In the genomic region with DNA sequence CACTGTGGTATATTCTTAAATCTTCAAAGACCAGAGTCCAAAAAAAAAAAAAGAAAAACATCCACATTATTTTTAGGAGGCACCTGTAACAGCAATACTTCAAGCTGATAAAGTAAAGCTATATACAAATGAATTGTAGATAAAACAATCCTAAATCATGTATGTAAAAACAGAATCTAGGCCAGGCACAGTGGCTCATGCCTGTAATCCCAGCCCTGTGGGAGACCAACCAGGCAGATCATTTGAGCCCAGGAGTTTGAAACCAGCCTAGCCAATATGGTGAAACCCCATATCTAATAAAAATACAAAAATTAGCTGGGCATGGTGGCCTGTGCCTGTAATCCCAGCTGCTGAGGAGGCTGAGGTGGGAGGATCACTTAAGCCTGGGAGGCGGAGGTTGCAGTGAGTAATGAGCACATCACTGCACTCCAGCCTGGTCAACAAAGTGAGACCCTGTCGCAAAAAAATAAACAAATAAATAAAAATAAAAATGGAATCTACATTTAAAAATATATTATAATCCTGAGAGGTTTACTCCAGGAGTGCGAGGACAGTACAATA, we compare ENCODE assay signal across 2 cellular contexts.
TF ChIP-seq lines count a peak whose summit lies in the region.

No MANE protein-coding gene starts in this region.

TF ChIP-seq in HEK293, 187 proteins besides CTCF, POLR2A, EP300 and RAD21:
- TF ChIP-seq OSR2 (tag by site-specific recombination; IDR thresholded peaks at IDR 0.05) (peak; percentile 41; the same call in 1 of the 2 replicates), ZIC2 (tag by site-specific recombination; IDR thresholded peaks at IDR 0.05) (0 out of 2 replicates have a peak, but pooled peaks have one; percentile 10), ZNF514 (tag by site-specific recombination; IDR thresholded peaks at IDR 0.05) (no peak), ZFHX2 (tag by site-specific recombination; conservative IDR thresholded peaks at IDR 0.05) (0 out of 2 replicates have a peak, but pooled peaks have one; percentile 15), EGR2 (tag by site-specific recombination; IDR thresholded peaks at IDR 0.05; ENCODE audit: low read depth) (peak; percentile 52; the same call in 1 of the 2 replicates), GLIS1 (tag by site-specific recombination; IDR thresholded peaks at IDR 0.05) (peak; percentile 19; the same call in 1 of the 2 replicates), ZBTB8A (tag by site-specific recombination; IDR thresholded peaks at IDR 0.05) (0 out of 2 replicates have a peak, but pooled peaks have one; percentile 18)
- TF ChIP-seq, protein P1, sequence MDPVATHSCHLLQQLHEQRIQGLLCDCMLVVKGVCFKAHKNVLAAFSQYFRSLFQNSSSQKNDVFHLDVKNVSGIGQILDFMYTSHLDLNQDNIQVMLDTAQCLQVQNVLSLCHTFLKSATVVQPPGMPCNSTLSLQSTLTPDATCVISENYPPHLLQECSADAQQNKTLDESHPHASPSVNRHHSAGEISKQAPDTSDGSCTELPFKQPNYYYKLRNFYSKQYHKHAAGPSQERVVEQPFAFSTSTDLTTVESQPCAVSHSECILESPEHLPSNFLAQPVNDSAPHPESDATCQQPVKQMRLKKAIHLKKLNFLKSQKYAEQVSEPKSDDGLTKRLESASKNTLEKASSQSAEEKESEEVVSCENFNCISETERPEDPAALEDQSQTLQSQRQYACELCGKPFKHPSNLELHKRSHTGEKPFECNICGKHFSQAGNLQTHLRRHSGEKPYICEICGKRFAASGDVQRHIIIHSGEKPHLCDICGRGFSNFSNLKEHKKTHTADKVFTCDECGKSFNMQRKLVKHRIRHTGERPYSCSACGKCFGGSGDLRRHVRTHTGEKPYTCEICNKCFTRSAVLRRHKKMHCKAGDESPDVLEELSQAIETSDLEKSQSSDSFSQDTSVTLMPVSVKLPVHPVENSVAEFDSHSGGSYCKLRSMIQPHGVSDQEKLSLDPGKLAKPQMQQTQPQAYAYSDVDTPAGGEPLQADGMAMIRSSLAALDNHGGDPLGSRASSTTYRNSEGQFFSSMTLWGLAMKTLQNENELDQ (tag by site-specific recombination; IDR thresholded peaks at IDR 0.05; ENCODE audit: low read depth) = no peak

TF ChIP-seq in K562, 482 proteins besides CTCF, POLR2A, EP300 and RAD21 (continues in another document):
- TF ChIP-seq, protein P2, sequence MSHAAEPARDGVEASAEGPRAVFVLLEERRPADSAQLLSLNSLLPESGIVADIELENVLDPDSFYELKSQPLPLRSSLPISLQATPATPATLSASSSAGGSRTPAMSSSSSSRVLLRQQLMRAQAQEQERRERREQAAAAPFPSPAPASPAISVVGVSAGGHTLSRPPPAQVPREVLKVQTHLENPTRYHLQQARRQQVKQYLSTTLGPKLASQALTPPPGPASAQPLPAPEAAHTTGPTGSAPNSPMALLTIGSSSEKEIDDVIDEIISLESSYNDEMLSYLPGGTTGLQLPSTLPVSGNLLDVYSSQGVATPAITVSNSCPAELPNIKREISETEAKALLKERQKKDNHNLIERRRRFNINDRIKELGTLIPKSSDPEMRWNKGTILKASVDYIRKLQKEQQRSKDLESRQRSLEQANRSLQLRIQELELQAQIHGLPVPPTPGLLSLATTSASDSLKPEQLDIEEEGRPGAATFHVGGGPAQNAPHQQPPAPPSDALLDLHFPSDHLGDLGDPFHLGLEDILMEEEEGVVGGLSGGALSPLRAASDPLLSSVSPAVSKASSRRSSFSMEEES (CRISPR knock-in tag; IDR thresholded peaks at IDR 0.05) = no peak
- TF ChIP-seq ZC3H11A (IDR thresholded peaks at IDR 0.05; ENCODE audit: low read depth, low read length) (no peak), SMARCC2 (IDR thresholded peaks at IDR 0.05; ENCODE audit: low read depth) (no peak), TEAD2 (tag; IDR thresholded peaks at IDR 0.05) (no peak), PTBP1 (IDR thresholded peaks at IDR 0.05; ENCODE audit: low read depth, low read length) (no peak), ZBTB7A (IDR thresholded peaks at IDR 0.05; ENCODE audit: borderline replicate concordance, control insufficient read depth, low read depth, low read length) (no peak), MBD2 (IDR thresholded peaks at IDR 0.05; ENCODE audit: borderline replicate concordance, low read depth) (no peak), ZNF583 (CRISPR knock-in tag; IDR thresholded peaks at IDR 0.05) (no peak), CEBPB (tag; IDR thresholded peaks at IDR 0.05) (no peak), NFXL1 (CRISPR knock-in tag; IDR thresholded peaks at IDR 0.05) (no peak), MAFK (IDR thresholded peaks at IDR 0.05; ENCODE audit: low read length) (no peak), BCOR (IDR thresholded peaks at IDR 0.05) (no peak), ZNF584 (CRISPR knock-in tag; IDR thresholded peaks at IDR 0.05; ENCODE audit: low read depth) (no peak), ETV1 (tag; conservative IDR thresholded peaks at IDR 0.05; ENCODE audit: low read depth) (no peak), RBM39 (optimal IDR thresholded peaks at IDR 0.05; ENCODE audit: low read depth, low read length) (no peak)
- TF ChIP-seq, protein P3, sequence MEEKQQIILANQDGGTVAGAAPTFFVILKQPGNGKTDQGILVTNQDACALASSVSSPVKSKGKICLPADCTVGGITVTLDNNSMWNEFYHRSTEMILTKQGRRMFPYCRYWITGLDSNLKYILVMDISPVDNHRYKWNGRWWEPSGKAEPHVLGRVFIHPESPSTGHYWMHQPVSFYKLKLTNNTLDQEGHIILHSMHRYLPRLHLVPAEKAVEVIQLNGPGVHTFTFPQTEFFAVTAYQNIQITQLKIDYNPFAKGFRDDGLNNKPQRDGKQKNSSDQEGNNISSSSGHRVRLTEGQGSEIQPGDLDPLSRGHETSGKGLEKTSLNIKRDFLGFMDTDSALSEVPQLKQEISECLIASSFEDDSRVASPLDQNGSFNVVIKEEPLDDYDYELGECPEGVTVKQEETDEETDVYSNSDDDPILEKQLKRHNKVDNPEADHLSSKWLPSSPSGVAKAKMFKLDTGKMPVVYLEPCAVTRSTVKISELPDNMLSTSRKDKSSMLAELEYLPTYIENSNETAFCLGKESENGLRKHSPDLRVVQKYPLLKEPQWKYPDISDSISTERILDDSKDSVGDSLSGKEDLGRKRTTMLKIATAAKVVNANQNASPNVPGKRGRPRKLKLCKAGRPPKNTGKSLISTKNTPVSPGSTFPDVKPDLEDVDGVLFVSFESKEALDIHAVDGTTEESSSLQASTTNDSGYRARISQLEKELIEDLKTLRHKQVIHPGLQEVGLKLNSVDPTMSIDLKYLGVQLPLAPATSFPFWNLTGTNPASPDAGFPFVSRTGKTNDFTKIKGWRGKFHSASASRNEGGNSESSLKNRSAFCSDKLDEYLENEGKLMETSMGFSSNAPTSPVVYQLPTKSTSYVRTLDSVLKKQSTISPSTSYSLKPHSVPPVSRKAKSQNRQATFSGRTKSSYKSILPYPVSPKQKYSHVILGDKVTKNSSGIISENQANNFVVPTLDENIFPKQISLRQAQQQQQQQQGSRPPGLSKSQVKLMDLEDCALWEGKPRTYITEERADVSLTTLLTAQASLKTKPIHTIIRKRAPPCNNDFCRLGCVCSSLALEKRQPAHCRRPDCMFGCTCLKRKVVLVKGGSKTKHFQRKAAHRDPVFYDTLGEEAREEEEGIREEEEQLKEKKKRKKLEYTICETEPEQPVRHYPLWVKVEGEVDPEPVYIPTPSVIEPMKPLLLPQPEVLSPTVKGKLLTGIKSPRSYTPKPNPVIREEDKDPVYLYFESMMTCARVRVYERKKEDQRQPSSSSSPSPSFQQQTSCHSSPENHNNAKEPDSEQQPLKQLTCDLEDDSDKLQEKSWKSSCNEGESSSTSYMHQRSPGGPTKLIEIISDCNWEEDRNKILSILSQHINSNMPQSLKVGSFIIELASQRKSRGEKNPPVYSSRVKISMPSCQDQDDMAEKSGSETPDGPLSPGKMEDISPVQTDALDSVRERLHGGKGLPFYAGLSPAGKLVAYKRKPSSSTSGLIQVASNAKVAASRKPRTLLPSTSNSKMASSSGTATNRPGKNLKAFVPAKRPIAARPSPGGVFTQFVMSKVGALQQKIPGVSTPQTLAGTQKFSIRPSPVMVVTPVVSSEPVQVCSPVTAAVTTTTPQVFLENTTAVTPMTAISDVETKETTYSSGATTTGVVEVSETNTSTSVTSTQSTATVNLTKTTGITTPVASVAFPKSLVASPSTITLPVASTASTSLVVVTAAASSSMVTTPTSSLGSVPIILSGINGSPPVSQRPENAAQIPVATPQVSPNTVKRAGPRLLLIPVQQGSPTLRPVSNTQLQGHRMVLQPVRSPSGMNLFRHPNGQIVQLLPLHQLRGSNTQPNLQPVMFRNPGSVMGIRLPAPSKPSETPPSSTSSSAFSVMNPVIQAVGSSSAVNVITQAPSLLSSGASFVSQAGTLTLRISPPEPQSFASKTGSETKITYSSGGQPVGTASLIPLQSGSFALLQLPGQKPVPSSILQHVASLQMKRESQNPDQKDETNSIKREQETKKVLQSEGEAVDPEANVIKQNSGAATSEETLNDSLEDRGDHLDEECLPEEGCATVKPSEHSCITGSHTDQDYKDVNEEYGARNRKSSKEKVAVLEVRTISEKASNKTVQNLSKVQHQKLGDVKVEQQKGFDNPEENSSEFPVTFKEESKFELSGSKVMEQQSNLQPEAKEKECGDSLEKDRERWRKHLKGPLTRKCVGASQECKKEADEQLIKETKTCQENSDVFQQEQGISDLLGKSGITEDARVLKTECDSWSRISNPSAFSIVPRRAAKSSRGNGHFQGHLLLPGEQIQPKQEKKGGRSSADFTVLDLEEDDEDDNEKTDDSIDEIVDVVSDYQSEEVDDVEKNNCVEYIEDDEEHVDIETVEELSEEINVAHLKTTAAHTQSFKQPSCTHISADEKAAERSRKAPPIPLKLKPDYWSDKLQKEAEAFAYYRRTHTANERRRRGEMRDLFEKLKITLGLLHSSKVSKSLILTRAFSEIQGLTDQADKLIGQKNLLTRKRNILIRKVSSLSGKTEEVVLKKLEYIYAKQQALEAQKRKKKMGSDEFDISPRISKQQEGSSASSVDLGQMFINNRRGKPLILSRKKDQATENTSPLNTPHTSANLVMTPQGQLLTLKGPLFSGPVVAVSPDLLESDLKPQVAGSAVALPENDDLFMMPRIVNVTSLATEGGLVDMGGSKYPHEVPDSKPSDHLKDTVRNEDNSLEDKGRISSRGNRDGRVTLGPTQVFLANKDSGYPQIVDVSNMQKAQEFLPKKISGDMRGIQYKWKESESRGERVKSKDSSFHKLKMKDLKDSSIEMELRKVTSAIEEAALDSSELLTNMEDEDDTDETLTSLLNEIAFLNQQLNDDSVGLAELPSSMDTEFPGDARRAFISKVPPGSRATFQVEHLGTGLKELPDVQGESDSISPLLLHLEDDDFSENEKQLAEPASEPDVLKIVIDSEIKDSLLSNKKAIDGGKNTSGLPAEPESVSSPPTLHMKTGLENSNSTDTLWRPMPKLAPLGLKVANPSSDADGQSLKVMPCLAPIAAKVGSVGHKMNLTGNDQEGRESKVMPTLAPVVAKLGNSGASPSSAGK (IDR thresholded peaks at IDR 0.05) = no peak
- TF ChIP-seq, protein P4, sequence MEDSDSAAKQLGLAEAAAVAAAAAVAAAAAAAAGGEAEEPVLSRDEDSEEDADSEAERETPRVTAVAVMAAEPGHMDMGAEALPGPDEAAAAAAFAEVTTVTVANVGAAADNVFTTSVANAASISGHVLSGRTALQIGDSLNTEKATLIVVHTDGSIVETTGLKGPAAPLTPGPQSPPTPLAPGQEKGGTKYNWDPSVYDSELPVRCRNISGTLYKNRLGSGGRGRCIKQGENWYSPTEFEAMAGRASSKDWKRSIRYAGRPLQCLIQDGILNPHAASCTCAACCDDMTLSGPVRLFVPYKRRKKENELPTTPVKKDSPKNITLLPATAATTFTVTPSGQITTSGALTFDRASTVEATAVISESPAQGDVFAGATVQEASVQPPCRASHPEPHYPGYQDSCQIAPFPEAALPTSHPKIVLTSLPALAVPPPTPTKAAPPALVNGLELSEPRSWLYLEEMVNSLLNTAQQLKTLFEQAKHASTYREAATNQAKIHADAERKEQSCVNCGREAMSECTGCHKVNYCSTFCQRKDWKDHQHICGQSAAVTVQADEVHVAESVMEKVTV (CRISPR knock-in tag; IDR thresholded peaks at IDR 0.05) = no peak
- TF ChIP-seq, protein P5, sequence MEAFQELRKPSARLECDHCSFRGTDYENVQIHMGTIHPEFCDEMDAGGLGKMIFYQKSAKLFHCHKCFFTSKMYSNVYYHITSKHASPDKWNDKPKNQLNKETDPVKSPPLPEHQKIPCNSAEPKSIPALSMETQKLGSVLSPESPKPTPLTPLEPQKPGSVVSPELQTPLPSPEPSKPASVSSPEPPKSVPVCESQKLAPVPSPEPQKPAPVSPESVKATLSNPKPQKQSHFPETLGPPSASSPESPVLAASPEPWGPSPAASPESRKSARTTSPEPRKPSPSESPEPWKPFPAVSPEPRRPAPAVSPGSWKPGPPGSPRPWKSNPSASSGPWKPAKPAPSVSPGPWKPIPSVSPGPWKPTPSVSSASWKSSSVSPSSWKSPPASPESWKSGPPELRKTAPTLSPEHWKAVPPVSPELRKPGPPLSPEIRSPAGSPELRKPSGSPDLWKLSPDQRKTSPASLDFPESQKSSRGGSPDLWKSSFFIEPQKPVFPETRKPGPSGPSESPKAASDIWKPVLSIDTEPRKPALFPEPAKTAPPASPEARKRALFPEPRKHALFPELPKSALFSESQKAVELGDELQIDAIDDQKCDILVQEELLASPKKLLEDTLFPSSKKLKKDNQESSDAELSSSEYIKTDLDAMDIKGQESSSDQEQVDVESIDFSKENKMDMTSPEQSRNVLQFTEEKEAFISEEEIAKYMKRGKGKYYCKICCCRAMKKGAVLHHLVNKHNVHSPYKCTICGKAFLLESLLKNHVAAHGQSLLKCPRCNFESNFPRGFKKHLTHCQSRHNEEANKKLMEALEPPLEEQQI (IDR thresholded peaks at IDR 0.05) = no peak
- TF ChIP-seq, protein P6, sequence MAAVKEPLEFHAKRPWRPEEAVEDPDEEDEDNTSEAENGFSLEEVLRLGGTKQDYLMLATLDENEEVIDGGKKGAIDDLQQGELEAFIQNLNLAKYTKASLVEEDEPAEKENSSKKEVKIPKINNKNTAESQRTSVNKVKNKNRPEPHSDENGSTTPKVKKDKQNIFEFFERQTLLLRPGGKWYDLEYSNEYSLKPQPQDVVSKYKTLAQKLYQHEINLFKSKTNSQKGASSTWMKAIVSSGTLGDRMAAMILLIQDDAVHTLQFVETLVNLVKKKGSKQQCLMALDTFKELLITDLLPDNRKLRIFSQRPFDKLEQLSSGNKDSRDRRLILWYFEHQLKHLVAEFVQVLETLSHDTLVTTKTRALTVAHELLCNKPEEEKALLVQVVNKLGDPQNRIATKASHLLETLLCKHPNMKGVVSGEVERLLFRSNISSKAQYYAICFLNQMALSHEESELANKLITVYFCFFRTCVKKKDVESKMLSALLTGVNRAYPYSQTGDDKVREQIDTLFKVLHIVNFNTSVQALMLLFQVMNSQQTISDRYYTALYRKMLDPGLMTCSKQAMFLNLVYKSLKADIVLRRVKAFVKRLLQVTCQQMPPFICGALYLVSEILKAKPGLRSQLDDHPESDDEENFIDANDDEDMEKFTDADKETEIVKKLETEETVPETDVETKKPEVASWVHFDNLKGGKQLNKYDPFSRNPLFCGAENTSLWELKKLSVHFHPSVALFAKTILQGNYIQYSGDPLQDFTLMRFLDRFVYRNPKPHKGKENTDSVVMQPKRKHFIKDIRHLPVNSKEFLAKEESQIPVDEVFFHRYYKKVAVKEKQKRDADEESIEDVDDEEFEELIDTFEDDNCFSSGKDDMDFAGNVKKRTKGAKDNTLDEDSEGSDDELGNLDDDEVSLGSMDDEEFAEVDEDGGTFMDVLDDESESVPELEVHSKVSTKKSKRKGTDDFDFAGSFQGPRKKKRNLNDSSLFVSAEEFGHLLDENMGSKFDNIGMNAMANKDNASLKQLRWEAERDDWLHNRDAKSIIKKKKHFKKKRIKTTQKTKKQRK (IDR thresholded peaks at IDR 0.05; ENCODE audit: borderline replicate concordance, low read depth, low read length) = no peak
